ENCODE assay signal across 8 cellular contexts in genomic region chr9:34701769-34702736, GRCh38. TPM values are rescaled to one million over a fixed set of nuclear protein-coding genes. Genes with fewer than 3 reads are reported as not detected.
DNase-seq lines count a peak whose midpoint lies in the region; ATAC-seq and TF ChIP-seq lines count a peak whose summit lies in the region.

No MANE protein-coding gene starts in this region.

- H3K4me3 ChIP-seq in A673 (ENCODE audit: low read depth, low read length, poor library complexity, severe bottlenecking) (peak overlapping the region; percentile 61), HUES64 (ENCODE audit: low read length) (peak overlapping the region; percentile 57), Peyer's patch (peak overlapping the region; percentile 62 to 81 (median 65)), fibroblast of mammary gland (ENCODE audit: control insufficient read depth, low read depth, low read length) (peak overlapping the region; percentile 58)
- peak overlapping the region; percentile 61 for H3K4me3 ChIP-seq in naive thymus-derived CD4-positive, alpha-beta T cell (ENCODE audit: low read length)

- intact Hi-C loops in A673 (cut with micrococcal nuclease; ENCODE audit: unreplicated experiment): loop anchor here (2.0 kb wide), 1 partner anchor 27 kb away; no protein-coding TSS in a partner anchor
- intact Hi-C loops in activated T-helper 2 cell treated with anti-CD3 and anti-CD28 coated beads, Interferon-gamma antibody, Interleukin-2, Interleukin-4, amounts not matched to agents 10 μg/mL and 5 μg/mL and 100 μg/mL, durations not matched to agents 14 hours and 24 hours and 36 hours (cut with micrococcal nuclease): loop anchor here (1.0 kb wide), 3 partner anchors 38 to 394 kb away; partner anchors contain the start of gene PIGO
- intact Hi-C loops in naive thymus-derived CD4-positive, alpha-beta T cell (cut with micrococcal nuclease): loop anchor here (1.0 to 10.0 kb wide), 8 partner anchors 27 to 775 kb away; partner anchors contain the start of genes GALT (in 2 of the 2), RPP25L (in 2 of the 2), DNAJB5 (in 1 of the 2) and SIGMAR1 (in 1 of the 2)

- CTCF ChIA-PET in A673 (lab: Charles Lee): interaction anchor here (0.7 to 1.0 kb wide), 5 partner anchors 10 to 292 kb away, joined by 3 to 8 read pairs (median 4); no protein-coding TSS in a partner anchor
- CTCF ChIA-PET in naive thymus-derived CD4-positive, alpha-beta T cell (lab: Charles Lee): interaction anchor here (0.6 to 1.7 kb wide), 17 partner anchors 11 to 380 kb away, joined by 3 to 11 read pairs (median 5); partner anchors contain the start of genes DCTN3, GALT and SIGMAR1

- no peaks in the 10 kb centered on the region for H3K4me1 ChIP-seq in A673 (ENCODE audit: insufficient read depth, low read length, poor library complexity, severe bottlenecking)
- no peaks in the 10 kb centered on the region; the same call in 1 of the 2 replicates for H3K4me1 ChIP-seq in HUES64 (ENCODE audit: insufficient read depth, low read length)
- no peaks in the 10 kb centered on the region for H3K4me1 ChIP-seq in Peyer's patch
- H3K4me1 ChIP-seq in naive thymus-derived CD4-positive, alpha-beta T cell (ENCODE audit: control insufficient read depth in 2 of 2, insufficient read depth in 2 of 2, low read length in 2 of 2): no peaks in the 10 kb centered on the region

- peak; percentile 56 for ATAC-seq in GM18861 (IDR thresholded peaks at IDR 0.05; ENCODE audit: unreplicated experiment)
- ATAC-seq in naive thymus-derived CD4-positive, alpha-beta T cell: peak; percentile 90

- H3K27me3 ChIP-seq in A673 (replicated peaks; ENCODE audit: insufficient read depth, low read depth, low read length, poor library complexity): peaks cover 5% of the 10 kb centered on the region
- H3K27me3 ChIP-seq in HUES64 (ENCODE audit: insufficient read depth, low read length): peaks cover 34% of the 10 kb centered on the region
- no peaks in the 10 kb centered on the region for H3K27me3 ChIP-seq in Peyer's patch
- H3K27me3 ChIP-seq in naive thymus-derived CD4-positive, alpha-beta T cell (ENCODE audit: control insufficient read depth in 2 of 2, insufficient read depth in 2 of 2, low read length in 2 of 2): no peaks in the 10 kb centered on the region

- peak overlapping the region; percentile 79 for H3K4me3 Mint-ChIP-seq in activated T-helper 2 cell treated with anti-CD3 and anti-CD28 coated beads, Interferon-gamma antibody, Interleukin-2, Interleukin-4, amounts not matched to agents 10 μg/mL and 5 μg/mL and 100 μg/mL, durations not matched to agents 14 hours and 24 hours and 36 hours (ENCODE audit: low read depth)
- peak overlapping the region; percentile 80 to 91 (median 84) for H3K4me3 Mint-ChIP-seq in naive thymus-derived CD4-positive, alpha-beta T cell

- POLR2A ChIA-PET in A673 (lab: Charles Lee; ENCODE audit: low non-redundant PET): interaction anchor here (0.5 kb wide), 1 partner anchor 1589 kb away, joined by 4 read pairs; no protein-coding TSS in a partner anchor
- POLR2A ChIA-PET in naive thymus-derived CD4-positive, alpha-beta T cell (lab: Charles Lee): interaction anchor here (0.7 to 1.6 kb wide), 4 partner anchors 37 to 90 kb away, joined by 3 to 4 read pairs (median 4); partner anchors contain the start of genes GALT and RPP25L

- no peak overlapping the region for H3K9ac ChIP-seq in HUES64 (ENCODE audit: low read depth, low read length)

- peak overlapping the region; percentile 29 for H3K27ac Mint-ChIP-seq in activated T-helper 2 cell treated with anti-CD3 and anti-CD28 coated beads, Interferon-gamma antibody, Interleukin-2, Interleukin-4, amounts not matched to agents 10 μg/mL and 5 μg/mL and 100 μg/mL, durations not matched to agents 14 hours and 24 hours and 36 hours
- H3K27ac Mint-ChIP-seq in naive thymus-derived CD4-positive, alpha-beta T cell: peak overlapping the region in 7 of 9 donors; percentile 1 to 84 (median 20)

- H3K27ac ChIP-seq in A673 (ENCODE audit: low read depth, low read length, poor library complexity, severe bottlenecking) (no peak overlapping the region), HUES64 (ENCODE audit: low read depth, low read length) (no peak overlapping the region), Peyer's patch (peak overlapping the region; percentile 66 to 83 (median 72))
- H3K27ac ChIP-seq in naive thymus-derived CD4-positive, alpha-beta T cell (ENCODE audit: low read depth, low read length): no peak overlapping the region

- H3K4me1 Mint-ChIP-seq in activated T-helper 2 cell treated with anti-CD3 and anti-CD28 coated beads, Interferon-gamma antibody, Interleukin-2, Interleukin-4, amounts not matched to agents 10 μg/mL and 5 μg/mL and 100 μg/mL, durations not matched to agents 14 hours and 24 hours and 36 hours (ENCODE audit: low read depth): peaks cover 5% of the 10 kb centered on the region
- peaks cover 5 to 9% (median 6%) of the 10 kb centered on the region in 7 donors for H3K4me1 Mint-ChIP-seq in naive thymus-derived CD4-positive, alpha-beta T cell

- no peaks in the 10 kb centered on the region for H3K36me3 Mint-ChIP-seq in activated T-helper 2 cell treated with anti-CD3 and anti-CD28 coated beads, Interferon-gamma antibody, Interleukin-2, Interleukin-4, amounts not matched to agents 10 μg/mL and 5 μg/mL and 100 μg/mL, durations not matched to agents 14 hours and 24 hours and 36 hours (ENCODE audit: low read depth)
- H3K36me3 Mint-ChIP-seq in naive thymus-derived CD4-positive, alpha-beta T cell: no peaks in the 10 kb centered on the region

- TF ChIP-seq POLR2A in Peyer's patch (IDR thresholded peaks at IDR 0.05): no peak

- WGBS in HUES64: 10% methylated on average over 29 of the region's 30 CpGs

- no TSS peak for BruUV-seq in A673 (replicated peaks; lab: Mats Ljungman, UMichigan)

- TF ChIP-seq CTCF in A673 (conservative IDR thresholded peaks at IDR 0.05; ENCODE audit: low read depth, low read length) (peak; percentile 99), Peyer's patch (IDR thresholded peaks at IDR 0.05) (peak; percentile 89 to 99 (median 96)), fibroblast of mammary gland (conservative IDR thresholded peaks at IDR 0.05; ENCODE audit: control insufficient read depth, insufficient read depth, low read depth, low read length) (peak; percentile 99)

- no peaks in the 10 kb centered on the region for H3K9me3 ChIP-seq in A673 (ENCODE audit: low read depth, low read length, poor library complexity, severe bottlenecking)
- H3K9me3 ChIP-seq in HUES64 (ENCODE audit: insufficient read depth, low read depth, low read length): no peaks in the 10 kb centered on the region
- H3K9me3 ChIP-seq in Peyer's patch: no peaks in the 10 kb centered on the region
- H3K9me3 ChIP-seq in naive thymus-derived CD4-positive, alpha-beta T cell (ENCODE audit: control insufficient read depth in 2 of 3, low read length in 3 of 3): no peaks in the 10 kb centered on the region

- H3K9me3 Mint-ChIP-seq in activated T-helper 2 cell treated with anti-CD3 and anti-CD28 coated beads, Interferon-gamma antibody, Interleukin-2, Interleukin-4, amounts not matched to agents 10 μg/mL and 5 μg/mL and 100 μg/mL, durations not matched to agents 14 hours and 24 hours and 36 hours: no peaks in the 10 kb centered on the region
- H3K9me3 Mint-ChIP-seq in naive thymus-derived CD4-positive, alpha-beta T cell: no peaks in the 10 kb centered on the region

- H3K36me3 ChIP-seq in A673 (ENCODE audit: insufficient read depth, low read length, poor library complexity, severe bottlenecking): no peaks in the 10 kb centered on the region
- no peaks in the 10 kb centered on the region for H3K36me3 ChIP-seq in HUES64 (ENCODE audit: insufficient read depth, low read length)
- H3K36me3 ChIP-seq in Peyer's patch: no peaks in the 10 kb centered on the region
- no peaks in the 10 kb centered on the region for H3K36me3 ChIP-seq in naive thymus-derived CD4-positive, alpha-beta T cell (ENCODE audit: control insufficient read depth in 2 of 3, insufficient read depth in 3 of 3, low read length in 3 of 3)

- DNase-seq in A673 (ENCODE audit: low spot score) (peak; percentile 81), Peyer's patch (peak; percentile 79 to 94 (median 92)), fibroblast of mammary gland (ENCODE audit: low read depth) (peak; percentile 92)
- DNase-seq in activated T-helper 2 cell treated with anti-CD3 and anti-CD28 coated beads, Interferon-gamma antibody, Interleukin-2, Interleukin-4, amounts not matched to agents 10 μg/mL and 5 μg/mL and 100 μg/mL, durations not matched to agents 14 hours and 24 hours and 36 hours (ENCODE audit: low spot score): peak; percentile 69
- peak; percentile 59 to 83 (median 73) for DNase-seq in naive thymus-derived CD4-positive, alpha-beta T cell
- DNase-seq in stimulated activated CD8-positive, alpha-beta memory T cell treated with anti-CD3 and anti-CD28 coated beads, Interleukin-7, amount 100 ng/mL, for 48 hours (ENCODE audit: extremely low read depth in 1 of 2, low read depth in 1 of 2): peak; percentile 58 to 59

- peaks cover 19% of the 10 kb centered on the region for H3K27me3 Mint-ChIP-seq in activated T-helper 2 cell treated with anti-CD3 and anti-CD28 coated beads, Interferon-gamma antibody, Interleukin-2, Interleukin-4, amounts not matched to agents 10 μg/mL and 5 μg/mL and 100 μg/mL, durations not matched to agents 14 hours and 24 hours and 36 hours (ENCODE audit: low read depth)
- peaks cover 0 to 17% (median 0%) of the 10 kb centered on the region in 5 donors for H3K27me3 Mint-ChIP-seq in naive thymus-derived CD4-positive, alpha-beta T cell

RNA-seq across cellular contexts. Expression of gene CCL21, which starts 7.9 kb away (rescaled TPM):
- total RNA-seq in A673 (2021) (not detected in 2 replicates), Peyer's patch (10 to 100 TPM; 54.7 to 85.2 (median 70.3) TPM)
- not detected for polyA plus RNA-seq in HUES64 (2013, experiment 1 of 2)
- polyA plus RNA-seq in HUES64 (2013, experiment 2 of 2): not detected
- total RNA-seq in activated T-helper 2 cell treated with anti-CD3 and anti-CD28 coated beads, Interferon-gamma antibody, Interleukin-2, Interleukin-4, amounts not matched to agents 10 μg/mL and 5 μg/mL and 100 μg/mL, durations not matched to agents 14 hours and 24 hours and 36 hours: not detected in 2 replicates
- total RNA-seq in naive thymus-derived CD4-positive, alpha-beta T cell: not detected
- not detected for polyA plus RNA-seq in naive thymus-derived CD4-positive, alpha-beta T cell

RNA-seq across cellular contexts. Expression of gene CCL19, which starts 11.0 kb away (rescaled TPM):
- not detected in 2 replicates for total RNA-seq in A673 (2021)
- not detected for polyA plus RNA-seq in HUES64 (2013, experiment 1 of 2)
- not detected for polyA plus RNA-seq in HUES64 (2013, experiment 2 of 2)
- not detected for total RNA-seq in Peyer's patch
- not detected in 2 replicates for total RNA-seq in activated T-helper 2 cell treated with anti-CD3 and anti-CD28 coated beads, Interferon-gamma antibody, Interleukin-2, Interleukin-4, amounts not matched to agents 10 μg/mL and 5 μg/mL and 100 μg/mL, durations not matched to agents 14 hours and 24 hours and 36 hours
- total RNA-seq in naive thymus-derived CD4-positive, alpha-beta T cell: not detected
- not detected for polyA plus RNA-seq in naive thymus-derived CD4-positive, alpha-beta T cell

RNA-seq across cellular contexts. Expression of gene CCL27, which starts 39.6 kb away (rescaled TPM):
- total RNA-seq in A673 (2021) (not detected in 2 replicates), Peyer's patch (not detected)
- not detected for polyA plus RNA-seq in HUES64 (2013, experiment 1 of 2)
- not detected for polyA plus RNA-seq in HUES64 (2013, experiment 2 of 2)
- 0.25 and 0.55 TPM in 2 replicates for total RNA-seq in activated T-helper 2 cell treated with anti-CD3 and anti-CD28 coated beads, Interferon-gamma antibody, Interleukin-2, Interleukin-4, amounts not matched to agents 10 μg/mL and 5 μg/mL and 100 μg/mL, durations not matched to agents 14 hours and 24 hours and 36 hours
- not detected for total RNA-seq in naive thymus-derived CD4-positive, alpha-beta T cell
- not detected for polyA plus RNA-seq in naive thymus-derived CD4-positive, alpha-beta T cell

RNA-seq across cellular contexts. Expression of gene IL11RA, which starts 50.1 kb away (rescaled TPM):
- total RNA-seq in A673 (2021) (5.6 and 12.1 TPM in 2 replicates), Peyer's patch (10 to 100 TPM; 37.8 to 98.3 (median 58.0) TPM)
- polyA plus RNA-seq in HUES64 (2013, experiment 1 of 2): 3.2 TPM
- polyA plus RNA-seq in HUES64 (2013, experiment 2 of 2): 5.7 TPM
- total RNA-seq in activated T-helper 2 cell treated with anti-CD3 and anti-CD28 coated beads, Interferon-gamma antibody, Interleukin-2, Interleukin-4, amounts not matched to agents 10 μg/mL and 5 μg/mL and 100 μg/mL, durations not matched to agents 14 hours and 24 hours and 36 hours: 27.4 and 33.8 TPM in 2 replicates
- 100 to 1,000 TPM in 4 of 5 experiments, 10 to 100 TPM in 1; 81.7 to 185 (median 144) TPM for total RNA-seq in naive thymus-derived CD4-positive, alpha-beta T cell
- 1 to 10 TPM; 8.5 to 8.6 TPM for polyA plus RNA-seq in naive thymus-derived CD4-positive, alpha-beta T cell

RNA-seq across cellular contexts. Expression of gene GALT, which starts 55.6 kb away (rescaled TPM):
- 27.6 and 37.6 TPM in 2 replicates for total RNA-seq in A673 (2021)
- 18.8 TPM for polyA plus RNA-seq in HUES64 (2013, experiment 1 of 2)
- 20.4 TPM for polyA plus RNA-seq in HUES64 (2013, experiment 2 of 2)
- 100 to 1,000 TPM; 111 to 310 (median 185) TPM for total RNA-seq in Peyer's patch
- total RNA-seq in activated T-helper 2 cell treated with anti-CD3 and anti-CD28 coated beads, Interferon-gamma antibody, Interleukin-2, Interleukin-4, amounts not matched to agents 10 μg/mL and 5 μg/mL and 100 μg/mL, durations not matched to agents 14 hours and 24 hours and 36 hours: 74.3 and 78.4 TPM in 2 replicates
- 100 to 1,000 TPM; 126 to 217 (median 162) TPM for total RNA-seq in naive thymus-derived CD4-positive, alpha-beta T cell
- polyA plus RNA-seq in naive thymus-derived CD4-positive, alpha-beta T cell: 10 to 100 TPM; 57.6 to 59.1 TPM

Comparison
In these comparisons a context has a peak if more than half of its experiments do, and no peak if none do; other contexts are left out.
1. H3K27ac ChIP-seq: peak in Peyer's patch (4 of 4); none in A673 (single experiment), HUES64 (single experiment) and naive thymus-derived CD4-positive, alpha-beta T cell (single experiment).
2. RNA of gene CCL21, which starts 7.9 kb away (total RNA-seq): 54.7 to 85.2 TPM in Peyer's patch; not detected in A673, not detected in activated T-helper 2 cell treated with anti-CD3 and anti-CD28 coated beads, Interferon-gamma antibody, Interleukin-2, Interleukin-4, amounts not matched to agents 10 μg/mL and 5 μg/mL and 100 μg/mL, durations not matched to agents 14 hours and 24 hours and 36 hours and not detected in naive thymus-derived CD4-positive, alpha-beta T cell; every median in the first group is over 10 times any median in the second.
3. Peak in every context shown above with its lines, with median percentiles within 50 percentile points of each other: DNase-seq, H3K4me3 ChIP-seq and CTCF ChIP-seq.